In the genomic region with DNA sequence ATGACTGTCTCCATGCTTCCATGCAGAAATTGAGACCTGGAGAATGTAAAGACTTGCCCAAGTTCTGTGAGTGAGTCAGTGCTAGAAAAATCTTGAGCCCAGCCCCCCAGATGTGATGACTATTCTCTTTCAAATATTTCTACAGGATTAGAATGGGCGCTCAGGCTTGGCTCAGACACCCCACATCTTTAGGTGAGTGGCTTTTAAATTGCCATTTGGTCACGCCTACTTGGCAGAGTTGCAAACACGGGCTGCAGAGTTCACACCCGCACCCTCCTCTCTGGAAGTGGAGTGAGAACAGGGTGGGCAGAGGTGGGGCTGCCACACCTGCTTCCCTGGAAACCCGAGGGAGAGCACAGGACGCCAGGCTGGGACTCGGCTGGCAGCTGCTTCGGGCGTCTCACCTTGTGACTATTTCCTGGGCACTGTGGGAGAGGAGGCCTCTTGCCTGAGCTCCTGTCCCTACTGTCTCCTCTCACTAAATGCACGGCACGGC, we compare ENCODE assay signal across 9 cellular contexts. TPM values are rescaled to one million over a fixed set of nuclear protein-coding genes. Genes with fewer than 3 reads are reported as not detected.
DNase-seq lines count a peak whose midpoint lies in the region; TF ChIP-seq lines count a peak whose summit lies in the region.
"Had no signal": no experiment of that assay in that cellular context is flagged by ENCODE, and none has a peak within 500 bp of the region (broad histone marks: within the 10 kb centered on the region; RNA-seq: fewer than 3 reads in every experiment).

No MANE protein-coding gene starts in this region.

- no peak for TF ChIP-seq CTCF in PC-9 (conservative IDR thresholded peaks at IDR 0.05)
- no peak for TF ChIP-seq CTCF in fibroblast of pulmonary artery (IDR thresholded peaks at IDR 0.05; ENCODE audit: low read length, missing control alignments)
- TF ChIP-seq CTCF in transverse colon (IDR thresholded peaks at IDR 0.05), result no peak

- TF ChIP-seq EP300 in transverse colon (IDR thresholded peaks at IDR 0.05; ENCODE audit: low read depth), result no peak

- H3K4me1 ChIP-seq in PC-9 (replicated peaks; ENCODE audit: insufficient read depth) (peaks cover 50% of the 10 kb centered on the region), transverse colon (peaks cover 7 to 30% (median 20%) of the 10 kb centered on the region in 4 donors)

- H3K9me3 ChIP-seq in PC-9 (ENCODE audit: insufficient read depth, low read depth) (no peaks in the 10 kb centered on the region), transverse colon (peaks cover 0 to 4% of the 10 kb centered on the region in 2 donors)

- 46% methylated on average over 11 of the region's 11 CpGs; no CpG with 5 or more reads in 1 of the 2 donors for WGBS in transverse colon (ENCODE audit: low coverage in 1 of 2), 2 donors

- CTCF ChIA-PET in PC-9 (lab: Charles Lee), result interaction anchor here (1.4 kb wide), 1 partner anchor 148 kb away, joined by 3 read pairs; no protein-coding TSS in a partner anchor

- intact Hi-C loops in PC-9 (cut with micrococcal nuclease; ENCODE audit: unreplicated experiment), result loop anchor here (1.0 to 2.0 kb wide), 8 partner anchors 26 to 226 kb away; partner anchors contain the start of gene MARCHF6
- intact Hi-C loops in transverse colon (cut with DNase I; ENCODE audit: low total_unique reads), result no loop called here

- POLR2A ChIA-PET in PC-9 (lab: Charles Lee; ENCODE audit: unreplicated experiment), result interaction anchor here (0.7 to 2.1 kb wide), 5 partner anchors 11 to 551 kb away, joined by 3 to 22 read pairs (median 9); no protein-coding TSS in a partner anchor

- peak overlapping the region; percentile 63 for H3K4me2 ChIP-seq in PC-9

- H3K27me3 ChIP-seq in PC-9 (ENCODE audit: insufficient read depth, low read depth) (no peaks in the 10 kb centered on the region), transverse colon (no peaks in the 10 kb centered on the region)
- H3K27me3 ChIP-seq: esophagus squamous epithelium had no signal

- H3K4me3 ChIP-seq in PC-9 (peak overlapping the region; percentile 12; the same call in 1 of the 2 replicates), fibroblast of pulmonary artery (replicated peaks; ENCODE audit: low read depth, low read length) (no peak overlapping the region), transverse colon (no peak overlapping the region)
- H3K4me3 ChIP-seq: esophagus squamous epithelium had no signal

- no peaks in the 10 kb centered on the region for H4K20me1 ChIP-seq in PC-9 (ENCODE audit: insufficient read depth)

- in situ Hi-C loops in transverse colon (cut with MboI; ENCODE audit: low pct_ligation_motif_present in 1 of 4, low pct_unique_long_range_greater_than_20kb in 1 of 4, low sequenced_read_pairs in 3 of 4), result no loop called here

- H3K27ac ChIP-seq in PC-9, result peak overlapping the region; percentile 79
- peak overlapping the region in 3 of 4 donors; percentile 27 to 80 (median 42) for H3K27ac ChIP-seq in transverse colon
- H3K27ac ChIP-seq in substantia nigra (ENCODE audit: low read depth, low read length, poor library complexity, severe bottlenecking), result no peak overlapping the region

- no peaks in the 10 kb centered on the region for H3K79me2 ChIP-seq in PC-9 (ENCODE audit: low read depth)

- DNase-seq in NCI-H2081 (lab: John Stamatoyannopoulos, UW) (peak; percentile 50 to 76), NCI-H2081 treated with DMSO at 0.1 percent for 48 hours (lab: John Stamatoyannopoulos, UW) (no peak), PC-9 (peak; percentile 97 to 98), fibroblast of pulmonary artery (ENCODE audit: low read depth) (peak; percentile 64), transverse colon (peak; percentile 85), KG1 (lab: John Stamatoyannopoulos, UW) (no peak), substantia nigra (lab: John Stamatoyannopoulos, UW) (no peak), COLO829 (ENCODE audit: low spot score) (no peak)
- DNase-seq: esophagus squamous epithelium had no signal

- peak; percentile 31 for TF ChIP-seq POLR2A in transverse colon (IDR thresholded peaks at IDR 0.05)

- no peaks in the 10 kb centered on the region for H3K36me3 ChIP-seq in PC-9 (ENCODE audit: low read depth)
- H3K36me3 ChIP-seq in transverse colon, result no peaks in the 10 kb centered on the region
- H3K36me3 ChIP-seq: esophagus squamous epithelium had no signal

- H3F3A ChIP-seq in PC-9 (ENCODE audit: insufficient read depth, low read depth), result peaks cover 38% of the 10 kb centered on the region

- BruUV-seq in PC-9 (replicated peaks; lab: Mats Ljungman, UMichigan), result no TSS peak

- H2AFZ ChIP-seq in PC-9, result peak overlapping the region; percentile 58

- H3K9me2 ChIP-seq in PC-9 (ENCODE audit: insufficient read depth), result no peaks in the 10 kb centered on the region

RNA-seq across cellular contexts. Expression of gene ROPN1L, which starts 37.6 kb away (rescaled TPM):
- total RNA-seq in PC-9 (2021) (7.1 and 10.3 TPM in 2 replicates), transverse colon (1 to 10 TPM in 1 of 4 donors, under 1 TPM in 1, not detected in 2; 0.32 to 2.6 TPM)

Comparison
In these comparisons a context has a peak if more than half of its experiments do, and no peak if none do; other contexts are left out.
1. DNase-seq: peak in NCI-H2081 (2 of 2), PC-9 (2 of 2), fibroblast of pulmonary artery (single experiment) and transverse colon (single experiment); none in NCI-H2081 treated with DMSO at 0.1 percent for 48 hours (single experiment), KG1 (single experiment), substantia nigra (0 of 49) and COLO829 (single experiment).